14 cellular contexts compared by ENCODE assay signal in the genomic region with DNA sequence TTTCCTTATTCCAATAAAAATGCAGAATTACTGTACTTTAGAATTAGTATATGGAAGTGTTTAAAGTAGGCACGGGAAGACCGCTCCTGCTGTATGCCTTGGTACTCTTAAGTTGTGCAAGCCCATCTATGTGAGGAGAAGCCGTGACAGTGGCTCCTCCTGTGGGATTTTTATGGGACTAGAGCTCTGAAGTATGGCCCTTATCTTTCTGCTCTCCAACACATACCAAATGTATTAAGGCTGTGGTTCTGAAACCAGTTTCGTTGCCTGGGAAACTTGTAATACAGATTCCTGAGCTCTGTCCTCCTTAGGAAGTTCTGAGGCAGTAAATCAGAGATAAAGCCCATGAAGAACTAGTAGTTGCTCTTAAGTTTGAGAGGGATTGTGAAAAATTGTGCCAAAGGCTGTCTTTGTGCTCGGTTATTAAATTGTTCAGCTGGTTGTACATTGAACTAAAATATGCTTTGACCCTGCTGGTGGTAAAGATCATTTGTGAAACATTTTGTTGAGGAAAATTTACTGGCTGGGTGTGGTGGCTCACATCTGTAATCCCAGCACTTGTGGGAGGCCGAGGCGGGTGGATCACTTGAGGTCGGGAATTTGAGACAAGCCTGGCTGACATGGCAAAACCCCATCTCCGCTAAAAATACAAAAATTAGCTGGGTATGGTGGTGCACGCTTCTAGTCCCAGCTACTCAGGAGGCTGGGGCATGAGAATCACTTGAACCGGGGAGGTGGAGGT. TPM values are rescaled to one million over a fixed set of nuclear protein-coding genes. Genes with fewer than 3 reads are reported as not detected.
DNase-seq lines count a peak whose midpoint lies in the region; ATAC-seq and TF ChIP-seq lines count a peak whose summit lies in the region.
"Had no signal": no experiment of that assay in that cellular context is flagged by ENCODE, and none has a peak within 500 bp of the region (broad histone marks: within the 10 kb centered on the region; RNA-seq: fewer than 3 reads in every experiment).

No MANE protein-coding gene starts in this region.

- H3K4me3 ChIP-seq in AG04449 (ENCODE audit: low read depth, low read length) (no peak overlapping the region), mesendoderm (ENCODE audit: low read length) (no peak overlapping the region)
- H3K4me3 ChIP-seq: BLaER1, suprapubic skin had no signal

- peaks cover 5% of the 10 kb centered on the region for H3K4me1 Mint-ChIP-seq in endothelial cell (ENCODE audit: unreplicated experiment)
- H3K4me1 Mint-ChIP-seq: activated CD4-positive, alpha-beta T cell treated with anti-CD3 and anti-CD28 coated beads, Interleukin-2, amount 10 ng/mL, durations not matched to agents 7 days and 5 days; activated naive CD4-positive, alpha-beta T cell treated with anti-CD3 and anti-CD28 coated beads, Interleukin-2, amount 10 ng/mL, durations not matched to agents 7 days and 5 days had no signal

- H3K36me3 Mint-ChIP-seq in endothelial cell (ENCODE audit: low read depth, unreplicated experiment): no peaks in the 10 kb centered on the region

- no peak overlapping the region for H2BK120ac ChIP-seq in mesendoderm (ENCODE audit: low read depth, low read length)

- no peak overlapping the region for H3K4me3 Mint-ChIP-seq in endothelial cell (ENCODE audit: unreplicated experiment)
- H3K4me3 Mint-ChIP-seq: activated CD4-positive, alpha-beta T cell treated with anti-CD3 and anti-CD28 coated beads, Interleukin-2, amount 10 ng/mL, durations not matched to agents 7 days and 5 days; activated naive CD4-positive, alpha-beta T cell treated with anti-CD3 and anti-CD28 coated beads, Interleukin-2, amount 10 ng/mL, durations not matched to agents 7 days and 5 days had no signal

- TF ChIP-seq CTCF in AG04449 (IDR thresholded peaks at IDR 0.05; ENCODE audit: insufficient read depth, low read length, missing control alignments) (peak; percentile 33), endothelial cell (IDR thresholded peaks at IDR 0.05; ENCODE audit: unreplicated experiment) (no peak)

- H3K27ac ChIP-seq in mesendoderm (ENCODE audit: low read depth, low read length): no peak overlapping the region
- H3K27ac ChIP-seq: BLaER1, suprapubic skin had no signal

- H4K5ac ChIP-seq in mesendoderm (ENCODE audit: low read length): no peak overlapping the region

- no peaks in the 10 kb centered on the region for H3K27me3 ChIP-seq in mesendoderm (ENCODE audit: insufficient read depth, low read length, poor library complexity)
- H3K27me3 ChIP-seq: BLaER1, suprapubic skin had no signal

- CTCF ChIA-PET in AG04449 (lab: Yijun Ruan, JAX): interaction anchor here (0.7 to 4.0 kb wide), 5 partner anchors 24 to 72 kb away, joined by 3 to 15 read pairs (median 3); no protein-coding TSS in a partner anchor

- H3K18ac ChIP-seq in mesendoderm (ENCODE audit: low read length): no peak overlapping the region

- no peak for ATAC-seq in HG02938 (IDR thresholded peaks at IDR 0.05; ENCODE audit: unreplicated experiment)

- H3K23ac ChIP-seq in mesendoderm (ENCODE audit: low read length): no peak overlapping the region

- no peaks in the 10 kb centered on the region for H3K4me1 ChIP-seq in mesendoderm (ENCODE audit: control insufficient read depth, low read depth, low read length)
- H3K4me1 ChIP-seq: BLaER1 had no signal

- no peak overlapping the region for H2BK5ac ChIP-seq in mesendoderm (ENCODE audit: low read length)

- DNase-seq in AG04449 (ENCODE audit: low read depth, low spot score) (peak; percentile 74), HS-27A (ENCODE audit: low read depth) (peak; percentile 34), endothelial cell (ENCODE audit: low spot score) (no peak), mesendoderm (peak; percentile 89), HuH-7.5 (ENCODE audit: low spot score) (no peak), superior temporal gyrus (ENCODE audit: extremely low spot score) (no peak), NAMALWA (ENCODE audit: low spot score) (no peak)
- DNase-seq: activated CD4-positive, alpha-beta T cell treated with anti-CD3 and anti-CD28 coated beads, Interleukin-2, amount 10 ng/mL, durations not matched to agents 7 days and 5 days; activated naive CD4-positive, alpha-beta T cell treated with anti-CD3 and anti-CD28 coated beads, Interleukin-2, amount 10 ng/mL, durations not matched to agents 7 days and 5 days; SIG-M5; stimulated activated CD4-positive, alpha-beta T cell treated with anti-CD3 and anti-CD28 coated beads, Interleukin-2, amount 100 ng/mL, for 48 hours had no signal

- peaks cover 3% of the 10 kb centered on the region for H3K79me1 ChIP-seq in mesendoderm (ENCODE audit: low read length)

- no peak overlapping the region for H3K4ac ChIP-seq in mesendoderm (ENCODE audit: low read depth, low read length)

- H3K56ac ChIP-seq in mesendoderm (ENCODE audit: low read length): no peak overlapping the region

- peaks cover 10% of the 10 kb centered on the region for H3K79me2 ChIP-seq in mesendoderm (ENCODE audit: control insufficient read depth, insufficient read depth, low read length)

- no peaks in the 10 kb centered on the region for H3K9me3 Mint-ChIP-seq in endothelial cell (ENCODE audit: unreplicated experiment)
- H3K9me3 Mint-ChIP-seq: activated CD4-positive, alpha-beta T cell treated with anti-CD3 and anti-CD28 coated beads, Interleukin-2, amount 10 ng/mL, durations not matched to agents 7 days and 5 days; activated naive CD4-positive, alpha-beta T cell treated with anti-CD3 and anti-CD28 coated beads, Interleukin-2, amount 10 ng/mL, durations not matched to agents 7 days and 5 days had no signal

- POLR2A ChIA-PET in AG04449 (lab: Yijun Ruan, JAX): interaction anchor here (1.5 kb wide), 1 partner anchor 9 kb away, joined by 3 read pairs; no protein-coding TSS in a partner anchor

- H4K8ac ChIP-seq in mesendoderm (ENCODE audit: low read depth, low read length): no peak overlapping the region

- no peak overlapping the region for H2BK15ac ChIP-seq in mesendoderm (replicated peaks; ENCODE audit: low read depth)

- H3K9ac ChIP-seq in mesendoderm (ENCODE audit: low read length): no peak overlapping the region
- H3K9ac ChIP-seq: BLaER1 had no signal

- H3K4me2 ChIP-seq in mesendoderm (ENCODE audit: low read length): no peak overlapping the region
- H3K4me2 ChIP-seq: BLaER1 had no signal

- H2AK5ac ChIP-seq in mesendoderm (ENCODE audit: low read length): no peak overlapping the region

- peak overlapping the region; percentile 70 for H3K27ac Mint-ChIP-seq in endothelial cell (ENCODE audit: unreplicated experiment)
- H3K27ac Mint-ChIP-seq: activated CD4-positive, alpha-beta T cell treated with anti-CD3 and anti-CD28 coated beads, Interleukin-2, amount 10 ng/mL, durations not matched to agents 7 days and 5 days; activated naive CD4-positive, alpha-beta T cell treated with anti-CD3 and anti-CD28 coated beads, Interleukin-2, amount 10 ng/mL, durations not matched to agents 7 days and 5 days had no signal

- no CpG with 5 or more reads among the region's 11 CpGs for WGBS in mesendoderm (ENCODE audit: extremely low coverage, insufficient coverage, low lambda C conversion rate)

- H3K36me3 ChIP-seq in mesendoderm (ENCODE audit: control insufficient read depth, insufficient read depth, low read length): no peaks in the 10 kb centered on the region
- H3K36me3 ChIP-seq: suprapubic skin had no signal

- H3K27me3 Mint-ChIP-seq in endothelial cell (ENCODE audit: unreplicated experiment): peaks cover 3% of the 10 kb centered on the region
- H3K27me3 Mint-ChIP-seq: activated CD4-positive, alpha-beta T cell treated with anti-CD3 and anti-CD28 coated beads, Interleukin-2, amount 10 ng/mL, durations not matched to agents 7 days and 5 days; activated naive CD4-positive, alpha-beta T cell treated with anti-CD3 and anti-CD28 coated beads, Interleukin-2, amount 10 ng/mL, durations not matched to agents 7 days and 5 days had no signal

RNA-seq across cellular contexts. Expression of gene RTN3, which starts 29.3 kb away (rescaled TPM):
- 103 TPM for total RNA-seq in endothelial cell (ENCODE audit: unreplicated experiment)
- 117 TPM for polyA plus RNA-seq in mesendoderm (2013, experiment 1 of 2)
- 119 TPM for polyA plus RNA-seq in mesendoderm (2013, experiment 2 of 2)

RNA-seq across cellular contexts. Expression of gene ATL3, which starts 39.5 kb away (rescaled TPM):
- 35.6 TPM for total RNA-seq in endothelial cell (ENCODE audit: unreplicated experiment)
- polyA plus RNA-seq in mesendoderm (2013, experiment 1 of 2): 10.2 TPM
- 9.7 TPM for polyA plus RNA-seq in mesendoderm (2013, experiment 2 of 2)

RNA-seq across cellular contexts. Expression of gene ZFTA, which starts 57.9 kb away (rescaled TPM):
- 41.1 TPM for total RNA-seq in endothelial cell (ENCODE audit: unreplicated experiment)
- polyA plus RNA-seq in mesendoderm (2013, experiment 1 of 2): 12.0 TPM
- 12.9 TPM for polyA plus RNA-seq in mesendoderm (2013, experiment 2 of 2)

Comparison
In these comparisons a context has a peak if more than half of its experiments do, and no peak if none do; other contexts are left out.
1. DNase-seq: peak in AG04449 (single experiment), HS-27A (single experiment) and mesendoderm (single experiment); none in endothelial cell (single experiment), HuH-7.5 (single experiment), superior temporal gyrus (single experiment) and NAMALWA (single experiment).